10 cellular contexts compared by ENCODE assay signal in genomic region chr7:75966209-75966961, GRCh38. TPM values are rescaled to one million over a fixed set of nuclear protein-coding genes. Genes with fewer than 3 reads are reported as not detected.
DNase-seq lines count a peak whose midpoint lies in the region; ATAC-seq and TF ChIP-seq lines count a peak whose summit lies in the region.
"Had no signal": no experiment of that assay in that cellular context is flagged by ENCODE, and none has a peak within 500 bp of the region (broad histone marks: within the 10 kb centered on the region; RNA-seq: fewer than 3 reads in every experiment).

No MANE protein-coding gene starts in this region.

- TF ChIP-seq EP300 in upper lobe of left lung (IDR thresholded peaks at IDR 0.05), result peak in 3 of 4 donors; percentile 80 to 93 (median 88)

- ATAC-seq in lung (ENCODE audit: insufficient read depth, low FRiP score) (peak; percentile 56), upper lobe of left lung (ENCODE audit: low FRiP score in 2 of 2) (peak; percentile 29 to 77), HG03565 (IDR thresholded peaks at IDR 0.05; ENCODE audit: unreplicated experiment) (no peak)

- H3K27me3 ChIP-seq in colonic mucosa, result no peaks in the 10 kb centered on the region
- H3K27me3 ChIP-seq in lung (ENCODE audit: control insufficient read depth, insufficient read depth), result no peaks in the 10 kb centered on the region
- H3K27me3 ChIP-seq in upper lobe of left lung, result no peaks in the 10 kb centered on the region

- DNase-seq in NCI-H524 (lab: John Stamatoyannopoulos, UW) (peak; percentile 78 to 92), NCI-H524 treated with DMSO at 0.1 percent for 48 hours (lab: John Stamatoyannopoulos, UW) (no peak), colonic mucosa (peak; percentile 42), lung (ENCODE audit: low spot score) (no peak), upper lobe of left lung (no peak), cortex of kidney (lab: John Stamatoyannopoulos, UW) (no peak), COLO829 (ENCODE audit: low spot score) (no peak)
- DNase-seq: AML-193, occipital lobe had no signal

- H3K27ac ChIP-seq in colonic mucosa (peak overlapping the region; percentile 62), lung (ENCODE audit: low read depth in 1 of 2, low read length in 1 of 2) (peak overlapping the region; percentile 45 to 84), upper lobe of left lung (peak overlapping the region; percentile 64 to 82 (median 81))

- TF ChIP-seq POLR2A in upper lobe of left lung (IDR thresholded peaks at IDR 0.05), result no peak

- intact Hi-C loops in colonic mucosa (cut with DNase I), result no loop called here

- WGBS in lung, 2 donors, result 71 to 85% methylated on average over 25 of the region's 25 CpGs
- 71 to 75% methylated on average over 20 to 25 of the region's 25 CpGs for WGBS in upper lobe of left lung, 2 donors

- H3K4me1 ChIP-seq in colonic mucosa, result no peaks in the 10 kb centered on the region
- peaks cover 10 to 23% of the 10 kb centered on the region in 2 donors for H3K4me1 ChIP-seq in lung (ENCODE audit: control insufficient read depth in 2 of 2, insufficient read depth in 2 of 2, low read length in 2 of 2)
- peaks cover 23 to 47% (median 33%) of the 10 kb centered on the region in 4 donors for H3K4me1 ChIP-seq in upper lobe of left lung

- H3K36me3 ChIP-seq in colonic mucosa, result no peaks in the 10 kb centered on the region
- H3K36me3 ChIP-seq in lung (ENCODE audit: control insufficient read depth in 2 of 2, insufficient read depth in 2 of 2, low read length in 2 of 2), result peaks cover 0 to 15% of the 10 kb centered on the region in 2 donors
- peaks cover 0 to 36% (median 0%) of the 10 kb centered on the region in 4 donors for H3K36me3 ChIP-seq in upper lobe of left lung

- H3K9me3 ChIP-seq in colonic mucosa, result no peaks in the 10 kb centered on the region
- H3K9me3 ChIP-seq in lung (ENCODE audit: control insufficient read depth in 2 of 2, insufficient read depth in 1 of 2, low read length in 1 of 2), result no peaks in the 10 kb centered on the region
- H3K9me3 ChIP-seq in upper lobe of left lung, result no peaks in the 10 kb centered on the region

- H3K9ac ChIP-seq in colonic mucosa (ENCODE audit: low read depth in 2 of 2, low read length in 2 of 2), result peak overlapping the region in 1 of 2 donors; percentile 56

- H3K4me3 ChIP-seq in colonic mucosa, result no peak overlapping the region
- no peak overlapping the region for H3K4me3 ChIP-seq in lung
- peak overlapping the region in 1 of 4 donors; percentile 10 for H3K4me3 ChIP-seq in upper lobe of left lung

- no peak for TF ChIP-seq CTCF in colonic mucosa (IDR thresholded peaks at IDR 0.05)
- TF ChIP-seq CTCF in lung (IDR thresholded peaks at IDR 0.05; ENCODE audit: control extremely low read depth, extremely low read depth), result no peak
- no peak for TF ChIP-seq CTCF in upper lobe of left lung (IDR thresholded peaks at IDR 0.05)

RNA-seq across cellular contexts. Expression of gene TMEM120A, which starts 28.0 kb away (rescaled TPM):
- total RNA-seq in colonic mucosa, result 10 to 100 TPM; 56.3 to 94.1 TPM
- 10 to 100 TPM; 15.7 to 58.8 TPM for total RNA-seq in lung
- polyA plus RNA-seq in lung, result 10 to 100 TPM; 56.5 to 90.1 TPM
- total RNA-seq in upper lobe of left lung, result 10 to 100 TPM; 27.5 to 75.4 (median 43.1) TPM

RNA-seq across cellular contexts. Expression of gene POR, which starts 51.4 kb away (rescaled TPM):
- total RNA-seq in colonic mucosa, result 100 to 1,000 TPM; 126 to 169 TPM
- total RNA-seq in lung, result 100 to 1,000 TPM; 111 to 284 TPM
- polyA plus RNA-seq in lung, result 100 to 1,000 TPM; 243 to 305 TPM
- total RNA-seq in upper lobe of left lung, result 100 to 1,000 TPM; 107 to 257 (median 194) TPM

Comparison
In these comparisons a context has a peak if more than half of its experiments do, and no peak if none do; other contexts are left out.
1. DNase-seq: peak in NCI-H524 (2 of 2) and colonic mucosa (single experiment); none in NCI-H524 treated with DMSO at 0.1 percent for 48 hours (single experiment), lung (single experiment), upper lobe of left lung (0 of 2), cortex of kidney (single experiment) and COLO829 (single experiment).
2. Peak in every context shown above with its lines, with median percentiles within 50 percentile points of each other: H3K27ac ChIP-seq.